2 cellular contexts compared by ENCODE assay signal in genomic region chr5:43073597-43074546, GRCh38.
TF ChIP-seq lines count a peak whose summit lies in the region.

No MANE protein-coding gene starts in this region.

TF ChIP-seq in SK-N-SH, 30 proteins besides CTCF, POLR2A, EP300 and RAD21 (continued from another document):
- TF ChIP-seq GABPA (IDR thresholded peaks at IDR 0.05; ENCODE audit: low read depth) (no peak), USF1 (IDR thresholded peaks at IDR 0.05; ENCODE audit: borderline replicate concordance, low read depth) (no peak), NRF1 (IDR thresholded peaks at IDR 0.05; ENCODE audit: low read depth, low read length) (no peak)
TF ChIP-seq in SK-N-SH: peak in this region for 0.

TF ChIP-seq in GM12878, 131 proteins besides CTCF, POLR2A, EP300 and RAD21 (continued from another document):
- peak in 1 of 2 experiments; percentile 38; a peak in 1 of 4 replicates for TF ChIP-seq SRF (IDR thresholded peaks at IDR 0.05; ENCODE audit: low read depth in 2 of 2, low read length in 2 of 2)
